Comparison of ENCODE assay signal across 8 cellular contexts in the genomic region with DNA sequence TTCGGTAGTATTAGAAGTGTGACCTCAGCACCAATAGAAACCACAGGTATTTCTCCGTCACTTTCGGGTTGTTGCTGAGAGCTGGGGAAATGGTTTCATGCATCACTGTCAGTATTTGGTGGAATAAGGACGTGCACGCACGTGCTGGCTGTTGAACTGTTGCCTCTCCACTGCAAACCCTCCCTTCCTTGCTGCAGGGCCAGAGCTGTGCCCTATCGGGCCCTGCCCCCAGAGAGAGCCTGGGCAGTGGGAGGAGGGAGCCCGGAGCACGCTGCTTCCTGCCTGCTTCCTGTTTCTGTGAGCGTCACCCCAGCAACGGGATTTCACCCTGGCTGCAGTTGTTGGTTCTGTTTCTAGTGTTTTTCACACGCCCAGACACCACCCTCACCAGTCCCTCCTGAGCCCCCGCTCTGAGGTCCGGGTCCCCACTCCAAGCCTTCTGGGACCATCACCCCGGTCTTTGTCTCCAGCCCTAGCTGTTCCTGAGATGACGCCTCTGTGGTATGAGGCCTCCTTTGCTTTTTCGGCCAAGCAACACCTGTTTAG. TPM values are rescaled to one million over a fixed set of nuclear protein-coding genes. Genes with fewer than 3 reads are reported as not detected.
A peak's percentile ranks its signal among the peaks of the same experiment; 100 is the strongest.
DNase-seq lines count a peak whose midpoint lies in the region; ATAC-seq lines count a peak whose summit lies in the region.

No MANE protein-coding gene starts in this region.

- peak overlapping the region; percentile 90 to 95 for H3K27ac ChIP-seq in esophagus (ENCODE audit: low read depth in 2 of 2, low read length in 1 of 2)
- H3K27ac ChIP-seq in naive thymus-derived CD4-positive, alpha-beta T cell (ENCODE audit: low read depth, low read length) = peak overlapping the region; percentile 99

- H3K27me3 ChIP-seq in esophagus (ENCODE audit: control insufficient read depth in 1 of 2, insufficient read depth in 2 of 2, low read length in 2 of 2) = no peaks in the 10 kb centered on the region
- no peaks in the 10 kb centered on the region for H3K27me3 ChIP-seq in naive thymus-derived CD4-positive, alpha-beta T cell (ENCODE audit: control insufficient read depth in 2 of 2, insufficient read depth in 2 of 2, low read length in 2 of 2)

- no peaks in the 10 kb centered on the region for H3K36me3 ChIP-seq in esophagus (ENCODE audit: control insufficient read depth in 2 of 2, insufficient read depth in 2 of 2, low read length in 1 of 2)
- H3K36me3 ChIP-seq in naive thymus-derived CD4-positive, alpha-beta T cell (ENCODE audit: control insufficient read depth in 2 of 3, insufficient read depth in 3 of 3, low read length in 3 of 3) = no peaks in the 10 kb centered on the region

- POLR2A ChIA-PET in naive thymus-derived CD4-positive, alpha-beta T cell (lab: Charles Lee) = interaction anchor here (0.7 to 15.8 kb wide), 7 partner anchors 9 to 71 kb away, joined by 3 to 349 read pairs (median 15); no protein-coding TSS in a partner anchor

- peaks cover 0 to 3% (median 0%) of the 10 kb centered on the region in 5 donors for H3K36me3 Mint-ChIP-seq in naive thymus-derived CD4-positive, alpha-beta T cell

- H3K27me3 Mint-ChIP-seq in naive thymus-derived CD4-positive, alpha-beta T cell = peaks cover 0 to 6% (median 0%) of the 10 kb centered on the region in 5 donors

- H3K4me1 Mint-ChIP-seq in naive thymus-derived CD4-positive, alpha-beta T cell = peaks cover 37 to 62% (median 57%) of the 10 kb centered on the region in 7 donors

- peaks cover 0 to 2% (median 0%) of the 10 kb centered on the region in 11 donors for H3K9me3 Mint-ChIP-seq in naive thymus-derived CD4-positive, alpha-beta T cell

- 8 to 16% methylated on average over 16 to 17 of the region's 17 CpGs for WGBS in esophagus, 2 donors

- H3K4me3 Mint-ChIP-seq in naive thymus-derived CD4-positive, alpha-beta T cell = peak overlapping the region; percentile 84 to 97 (median 90)

- intact Hi-C loops in naive thymus-derived CD4-positive, alpha-beta T cell (cut with micrococcal nuclease) = loop anchor here (1.0 to 10.0 kb wide), 4 partner anchors 12 to 750 kb away; partner anchors contain the start of genes ASB1 (in 1 of the 2) and UBE2F (in 1 of the 2)

- H3K4me3 ChIP-seq in esophagus (ENCODE audit: low read depth in 1 of 2, low read length in 2 of 2) = peak overlapping the region; percentile 16 to 34
- H3K4me3 ChIP-seq in naive thymus-derived CD4-positive, alpha-beta T cell (ENCODE audit: low read length) = peak overlapping the region; percentile 66

- CTCF ChIA-PET in naive thymus-derived CD4-positive, alpha-beta T cell (lab: Charles Lee) = interaction anchor here (1.3 to 8.2 kb wide), 7 partner anchors 15 to 378 kb away, joined by 3 to 181 read pairs (median 10); no protein-coding TSS in a partner anchor

- ATAC-seq in HG03097 (IDR thresholded peaks at IDR 0.05; ENCODE audit: low FRiP score, unreplicated experiment) = peak; percentile 84
- peak; percentile 77 for ATAC-seq in naive thymus-derived CD4-positive, alpha-beta T cell
- peak; percentile 77 for ATAC-seq in stimulated activated naive CD8-positive, alpha-beta T cell treated with anti-CD3 and anti-CD28 coated beads, Interleukin-15, Interleukin-2, amounts not matched to agents 100 U/mL and 50 U/mL, for 24 hours

- peaks cover 4 to 13% of the 10 kb centered on the region in 2 donors for H3K4me1 ChIP-seq in esophagus (ENCODE audit: control insufficient read depth in 2 of 2, insufficient read depth in 2 of 2, low read length in 1 of 2)
- H3K4me1 ChIP-seq in naive thymus-derived CD4-positive, alpha-beta T cell (ENCODE audit: control insufficient read depth in 2 of 2, insufficient read depth in 2 of 2, low read length in 2 of 2) = peaks cover 30 to 38% of the 10 kb centered on the region in 2 donors

- H3K27ac Mint-ChIP-seq in naive thymus-derived CD4-positive, alpha-beta T cell = peak overlapping the region; percentile 94 to 100 (median 99)

- no peaks in the 10 kb centered on the region for H3K9me3 ChIP-seq in esophagus (ENCODE audit: control insufficient read depth in 2 of 2, insufficient read depth in 1 of 2, low read depth in 1 of 2, low read length in 1 of 2)
- H3K9me3 ChIP-seq in naive thymus-derived CD4-positive, alpha-beta T cell (ENCODE audit: control insufficient read depth in 2 of 3, low read length in 3 of 3) = no peaks in the 10 kb centered on the region

- peak; percentile 28 to 63 for DNase-seq in NCI-H526 (lab: John Stamatoyannopoulos, UW)
- no peak for DNase-seq in NCI-H526 treated with DMSO at 0.1 percent for 48 hours (lab: John Stamatoyannopoulos, UW)
- DNase-seq in NOMO-1 (lab: John Stamatoyannopoulos, UW; ENCODE audit: unreplicated experiment in 2 of 2) = peak; percentile 93 to 94
- DNase-seq in activated CD8-positive, alpha-beta memory T cell treated with anti-CD3 and anti-CD28 coated beads, Interleukin-2, amount 50 U/mL, for 4 hours = peak; percentile 73
- peak; percentile 71 to 92 (median 88) for DNase-seq in naive thymus-derived CD4-positive, alpha-beta T cell
- peak; percentile 81 for DNase-seq in stimulated activated naive CD8-positive, alpha-beta T cell treated with anti-CD3 and anti-CD28 coated beads, Interleukin-15, Interleukin-2, amounts not matched to agents 100 U/mL and 50 U/mL, for 24 hours

RNA-seq across cellular contexts. Expression of gene LRRFIP1, which starts 47.4 kb away (rescaled TPM):
- polyA plus RNA-seq in esophagus = 10 to 100 TPM; 58.9 to 69.5 TPM
- 100 to 1,000 TPM in 4 of 5 experiments, 10 to 100 TPM in 1; 96.3 to 257 (median 114) TPM for total RNA-seq in naive thymus-derived CD4-positive, alpha-beta T cell
- 10 to 100 TPM; 82.2 to 94.0 TPM for polyA plus RNA-seq in naive thymus-derived CD4-positive, alpha-beta T cell
